In the genomic region with DNA sequence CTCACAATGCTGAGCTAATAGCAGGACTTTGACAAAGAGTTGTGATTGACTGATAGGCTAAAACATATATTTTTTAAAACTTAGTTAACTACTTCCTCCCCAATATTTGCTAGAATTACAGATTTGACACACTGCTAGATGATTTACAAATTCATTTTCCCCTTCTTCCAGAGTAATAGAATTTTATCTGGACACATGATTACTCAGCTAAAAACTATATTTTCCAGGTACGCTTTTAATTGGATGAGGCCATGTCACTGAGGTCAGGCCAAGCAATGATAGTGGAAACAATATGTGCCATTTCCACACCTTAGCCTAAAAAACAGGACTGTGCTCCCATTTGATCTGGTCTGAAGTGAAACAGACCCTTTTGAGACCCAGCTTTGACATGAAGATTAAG, we compare ENCODE assay signal across 28 cellular contexts.
"Had no signal": no experiment of that assay in that cellular context is flagged by ENCODE, and none has a peak within 500 bp of the region (broad histone marks: within the 10 kb centered on the region; RNA-seq: fewer than 3 reads in every experiment).

No MANE protein-coding gene starts in this region.

- H3K27me3 ChIP-seq: stomach, suprapubic skin, testis, thyroid gland, tibial artery, tibial nerve, transverse colon, upper lobe of left lung, upper lobe of right lung, uterus, vagina had no signal

- H3K36me3 ChIP-seq: stomach, suprapubic skin, thoracic aorta, thyroid gland, tibial artery, tibial nerve, transverse colon, upper lobe of left lung, upper lobe of right lung, uterus, vagina had no signal

- H3K9me3 Mint-ChIP-seq: stimulated activated naive B cell treated with anti-CD40 and anti-IgM and Interleukin-4, amounts not matched to agents 10 μg/mL and 1 μg/mL and 100 μg/mL, for 72 hours had no signal

- H3K9me3 ChIP-seq: stomach, suprapubic skin, testis, thyroid gland, tibial artery, tibial nerve, transverse colon, upper lobe of left lung, upper lobe of right lung, uterus, vagina had no signal

- DNase-seq: stimulated activated CD4-positive, alpha-beta T cell treated with anti-CD3 and anti-CD28 coated beads, Interleukin-2, amount 100 ng/mL, for 48 hours; stimulated activated CD4-positive, alpha-beta T cell treated with anti-CD3 and anti-CD28 coated beads, Interleukin-4, amount 100 ng/mL, for 1 hour; stimulated activated CD4-positive, alpha-beta T cell treated with anti-CD3 and anti-CD28 coated beads, Interleukin-4, amount 100 ng/mL, for 24 hours; stimulated activated CD4-positive, alpha-beta T cell treated with anti-CD3 and anti-CD28 coated beads, Interleukin-4, amount 100 ng/mL, for 4 hours; stimulated activated CD8-positive, alpha-beta memory T cell treated with anti-CD3 and anti-CD28 coated beads, Interleukin-4, amount 100 ng/mL, for 48 hours; stimulated activated naive B cell treated with anti-CD40 and anti-IgM and Interleukin-4, amounts not matched to agents 10 μg/mL and 1 μg/mL and 100 μg/mL, for 72 hours; stimulated activated naive CD4-positive, alpha-beta T cell; stimulated activated naive CD4-positive, alpha-beta T cell treated with Interleukin-2 at 50 U/mL for 16 hours; stimulated activated naive CD8-positive, alpha-beta T cell treated with anti-CD3 and anti-CD28 coated beads, Interleukin-15, amount 100 ng/mL, for 72 hours; stimulated activated naive CD8-positive, alpha-beta T cell treated with anti-CD3 and anti-CD28 coated beads, Interleukin-15, Interleukin-2, amounts not matched to agents 100 U/mL and 50 U/mL, for 24 hours; stomach; substantia nigra; testis; thyroid gland; tibial artery; transverse colon; upper lobe of left lung; upper lobe of right lung; uterus had no signal

- FAIRE-seq: urothelium cell line had no signal

- ATAC-seq: stimulated activated effector memory CD8-positive, alpha-beta T cell treated with anti-CD3 and anti-CD28 coated beads, Interleukin-12 subunit alpha, Interleukin-12 subunit beta, amount 100 ng/mL, for 72 hours; stimulated activated memory B cell treated with anti-CD40 and anti-IgM and Interleukin-4, amounts not matched to agents 10 μg/mL and 1 μg/mL and 100 μg/mL, for 72 hours; stimulated activated naive B cell treated with anti-CD40 and anti-IgM and Interleukin-4, amounts not matched to agents 10 μg/mL and 1 μg/mL and 100 μg/mL, for 72 hours; stimulated activated naive CD8-positive, alpha-beta T cell treated with anti-CD3 and anti-CD28 coated beads, Interleukin-15, amount 100 ng/mL, for 72 hours; stimulated activated naive CD8-positive, alpha-beta T cell treated with anti-CD3 and anti-CD28 coated beads, Interleukin-15, Interleukin-2, amounts not matched to agents 100 U/mL and 50 U/mL, for 24 hours; upper lobe of right lung had no signal

- H3K27ac Mint-ChIP-seq: stimulated activated effector memory CD8-positive, alpha-beta T cell treated with anti-CD3 and anti-CD28 coated beads, Interleukin-12 subunit alpha, Interleukin-12 subunit beta, amount 100 ng/mL, for 72 hours; stimulated activated memory B cell treated with anti-CD40 and anti-IgM and Interleukin-4, amounts not matched to agents 10 μg/mL and 1 μg/mL and 100 μg/mL, for 72 hours; stimulated activated naive B cell treated with anti-CD40 and anti-IgM and Interleukin-4, amounts not matched to agents 10 μg/mL and 1 μg/mL and 100 μg/mL, for 72 hours; stimulated activated naive CD8-positive, alpha-beta T cell treated with anti-CD3 and anti-CD28 coated beads, Interleukin-15, amount 100 ng/mL, for 72 hours; stimulated activated naive CD8-positive, alpha-beta T cell treated with anti-CD3 and anti-CD28 coated beads, Interleukin-15, Interleukin-2, amounts not matched to agents 100 ng/mL and 50 ng/mL, for 24 hours; type B pancreatic cell had no signal

- H3K27ac ChIP-seq: stomach, suprapubic skin, testis, thoracic aorta, thyroid gland, tibial artery, tibial nerve, transverse colon, upper lobe of left lung, upper lobe of right lung, uterus, vagina had no signal

- H3K36me3 Mint-ChIP-seq: stimulated activated effector memory CD8-positive, alpha-beta T cell treated with anti-CD3 and anti-CD28 coated beads, Interleukin-12 subunit alpha, Interleukin-12 subunit beta, amount 100 ng/mL, for 72 hours; stimulated activated memory B cell treated with anti-CD40 and anti-IgM and Interleukin-4, amounts not matched to agents 10 μg/mL and 1 μg/mL and 100 μg/mL, for 72 hours; stimulated activated naive B cell treated with anti-CD40 and anti-IgM and Interleukin-4, amounts not matched to agents 10 μg/mL and 1 μg/mL and 100 μg/mL, for 72 hours; type B pancreatic cell had no signal

- H3K4me1 ChIP-seq: testis, thyroid gland, transverse colon, upper lobe of right lung, uterus, vagina had no signal

- H3K4me3 ChIP-seq: stomach, suprapubic skin, testis, thoracic aorta, thyroid gland, tibial artery, tibial nerve, transverse colon, upper lobe of left lung, upper lobe of right lung, uterus, vagina had no signal

- H3K4me1 Mint-ChIP-seq: stimulated activated effector memory CD8-positive, alpha-beta T cell treated with anti-CD3 and anti-CD28 coated beads, Interleukin-12 subunit alpha, Interleukin-12 subunit beta, amount 100 ng/mL, for 72 hours; stimulated activated memory B cell treated with anti-CD40 and anti-IgM and Interleukin-4, amounts not matched to agents 10 μg/mL and 1 μg/mL and 100 μg/mL, for 72 hours; stimulated activated naive B cell treated with anti-CD40 and anti-IgM and Interleukin-4, amounts not matched to agents 10 μg/mL and 1 μg/mL and 100 μg/mL, for 72 hours; stimulated activated naive CD8-positive, alpha-beta T cell treated with anti-CD3 and anti-CD28 coated beads, Interleukin-15, amount 100 ng/mL, for 72 hours had no signal

- H3K27me3 Mint-ChIP-seq: stimulated activated memory B cell treated with anti-CD40 and anti-IgM and Interleukin-4, amounts not matched to agents 10 μg/mL and 1 μg/mL and 100 μg/mL, for 72 hours; stimulated activated naive CD8-positive, alpha-beta T cell treated with anti-CD3 and anti-CD28 coated beads, Interleukin-15, amount 100 ng/mL, for 72 hours; stimulated activated naive CD8-positive, alpha-beta T cell treated with anti-CD3 and anti-CD28 coated beads, Interleukin-15, Interleukin-2, amounts not matched to agents 100 ng/mL and 50 ng/mL, for 24 hours; type B pancreatic cell had no signal

- H3K4me3 Mint-ChIP-seq: stimulated activated effector memory CD8-positive, alpha-beta T cell treated with anti-CD3 and anti-CD28 coated beads, Interleukin-12 subunit alpha, Interleukin-12 subunit beta, amount 100 ng/mL, for 72 hours; stimulated activated memory B cell treated with anti-CD40 and anti-IgM and Interleukin-4, amounts not matched to agents 10 μg/mL and 1 μg/mL and 100 μg/mL, for 72 hours; stimulated activated naive B cell treated with anti-CD40 and anti-IgM and Interleukin-4, amounts not matched to agents 10 μg/mL and 1 μg/mL and 100 μg/mL, for 72 hours; stimulated activated naive CD8-positive, alpha-beta T cell treated with anti-CD3 and anti-CD28 coated beads, Interleukin-15, amount 100 ng/mL, for 72 hours; stimulated activated naive CD8-positive, alpha-beta T cell treated with anti-CD3 and anti-CD28 coated beads, Interleukin-15, Interleukin-2, amounts not matched to agents 100 ng/mL and 50 ng/mL, for 24 hours; type B pancreatic cell had no signal
